1 cellular context compared by ENCODE assay signal in the genomic region with DNA sequence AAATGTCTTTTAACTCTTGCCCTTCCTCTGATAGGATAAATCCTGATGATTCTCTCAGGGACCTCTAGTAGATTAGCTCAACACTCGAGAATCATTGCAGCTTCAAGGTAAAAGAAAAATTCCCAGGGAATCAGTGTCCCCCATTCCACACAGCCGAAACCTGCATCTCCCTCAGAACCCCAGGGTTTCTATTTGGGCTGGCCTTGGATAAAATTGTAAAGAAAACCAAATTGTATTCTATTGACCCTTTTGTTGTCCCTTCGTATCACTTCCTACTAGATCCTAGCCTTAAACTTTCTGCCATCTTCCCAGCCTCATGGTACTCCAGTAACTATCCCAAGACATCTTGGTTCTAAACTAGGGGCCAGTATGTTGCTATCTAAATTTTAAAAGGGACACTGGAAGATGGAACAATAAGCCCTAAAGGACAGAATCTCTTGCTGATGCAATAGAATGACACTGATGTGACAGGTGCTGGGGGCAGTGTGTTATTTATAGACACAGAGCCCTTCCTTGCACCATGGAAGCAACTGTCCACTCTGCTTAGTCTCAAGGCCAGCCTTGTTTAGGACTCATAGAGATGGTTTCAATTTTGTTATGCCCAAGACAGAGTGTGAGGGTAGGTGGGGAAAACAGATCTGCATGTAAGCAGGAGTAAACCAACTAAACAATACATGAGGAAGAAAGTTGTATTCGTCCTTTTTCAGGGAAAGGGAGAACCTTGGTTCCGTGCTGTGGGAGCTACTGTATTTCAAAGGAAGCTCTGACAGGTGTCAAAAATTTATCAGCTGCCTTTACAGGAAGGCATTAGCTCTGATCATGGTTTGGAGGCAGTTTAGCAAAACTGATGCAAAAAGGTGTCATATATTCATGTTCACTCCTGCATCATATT.
TF ChIP-seq lines count a peak whose summit lies in the region.

No MANE protein-coding gene starts in this region.

TF ChIP-seq in K562, 482 proteins besides CTCF, POLR2A, EP300 and RAD21 (continued from another document and continues in another):
- TF ChIP-seq, protein P1, sequence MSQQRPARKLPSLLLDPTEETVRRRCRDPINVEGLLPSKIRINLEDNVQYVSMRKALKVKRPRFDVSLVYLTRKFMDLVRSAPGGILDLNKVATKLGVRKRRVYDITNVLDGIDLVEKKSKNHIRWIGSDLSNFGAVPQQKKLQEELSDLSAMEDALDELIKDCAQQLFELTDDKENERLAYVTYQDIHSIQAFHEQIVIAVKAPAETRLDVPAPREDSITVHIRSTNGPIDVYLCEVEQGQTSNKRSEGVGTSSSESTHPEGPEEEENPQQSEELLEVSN (IDR thresholded peaks at IDR 0.05; ENCODE audit: borderline replicate concordance in 1 of 2, extremely low read depth in 1 of 2, insufficient read depth in 1 of 2, insufficient read length in 1 of 2, low read depth in 1 of 2, low read length in 1 of 2, poor library complexity in 1 of 2, severe bottlenecking in 1 of 2): no peak
- no peak for TF ChIP-seq EWSR1 (IDR thresholded peaks at IDR 0.05; ENCODE audit: borderline replicate concordance, low read depth, partially characterized antibody)
- no peak for TF ChIP-seq GATAD2A (IDR thresholded peaks at IDR 0.05)
- TF ChIP-seq SUPT5H (IDR thresholded peaks at IDR 0.05): no peak
- no peak for TF ChIP-seq FOXK2 (conservative IDR thresholded peaks at IDR 0.05 in 1 of 2, IDR thresholded peaks at IDR 0.05 in 1 of 2; ENCODE audit: low read depth in 2 of 2)
- TF ChIP-seq PATZ1 (CRISPR knock-in tag; IDR thresholded peaks at IDR 0.05; ENCODE audit: borderline replicate concordance): 0 out of 2 replicates have a peak, but pooled peaks have one; percentile 40
- TF ChIP-seq MCM2 (IDR thresholded peaks at IDR 0.05; ENCODE audit: low read depth): no peak
- TF ChIP-seq RBM14 (IDR thresholded peaks at IDR 0.05; ENCODE audit: borderline replicate concordance, insufficient read depth, low read depth, low read length): no peak
- TF ChIP-seq TEAD2 (tag; IDR thresholded peaks at IDR 0.05): no peak
- TF ChIP-seq ZNF507 (tag; conservative IDR thresholded peaks at IDR 0.05): no peak
- no peak for TF ChIP-seq HNRNPH1 (optimal IDR thresholded peaks at IDR 0.05; ENCODE audit: low read depth, low read length)
- TF ChIP-seq, protein P2, sequence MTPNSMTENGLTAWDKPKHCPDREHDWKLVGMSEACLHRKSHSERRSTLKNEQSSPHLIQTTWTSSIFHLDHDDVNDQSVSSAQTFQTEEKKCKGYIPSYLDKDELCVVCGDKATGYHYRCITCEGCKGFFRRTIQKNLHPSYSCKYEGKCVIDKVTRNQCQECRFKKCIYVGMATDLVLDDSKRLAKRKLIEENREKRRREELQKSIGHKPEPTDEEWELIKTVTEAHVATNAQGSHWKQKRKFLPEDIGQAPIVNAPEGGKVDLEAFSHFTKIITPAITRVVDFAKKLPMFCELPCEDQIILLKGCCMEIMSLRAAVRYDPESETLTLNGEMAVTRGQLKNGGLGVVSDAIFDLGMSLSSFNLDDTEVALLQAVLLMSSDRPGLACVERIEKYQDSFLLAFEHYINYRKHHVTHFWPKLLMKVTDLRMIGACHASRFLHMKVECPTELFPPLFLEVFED (CRISPR knock-in tag; conservative IDR thresholded peaks at IDR 0.05): no peak
- no peak for TF ChIP-seq FOS (IDR thresholded peaks at IDR 0.05; ENCODE audit: extremely low read depth, insufficient read length)
- TF ChIP-seq ZC3H4 (CRISPR knock-in tag; IDR thresholded peaks at IDR 0.05; ENCODE audit: borderline replicate concordance): no peak
- no peak for TF ChIP-seq STAT6 (CRISPR knock-in tag; IDR thresholded peaks at IDR 0.05)
- peak; percentile 35; the same call in 1 of the 2 replicates for TF ChIP-seq RHOXF2B (CRISPR knock-in tag; conservative IDR thresholded peaks at IDR 0.05)
- peak; percentile 78 for TF ChIP-seq RREB1 (CRISPR knock-in tag; IDR thresholded peaks at IDR 0.05)
- no peak for TF ChIP-seq KDM5B (IDR thresholded peaks at IDR 0.05; ENCODE audit: insufficient replicate concordance, low read depth, low read length)
- 0 out of 2 replicates have a peak, but pooled peaks have one; percentile 3 for TF ChIP-seq SMAD3 (CRISPR knock-in tag; conservative IDR thresholded peaks at IDR 0.05)
- TF ChIP-seq GABPB2 (CRISPR knock-in tag; conservative IDR thresholded peaks at IDR 0.05): peak; percentile 9; the same call in 1 of the 2 replicates
- peak; percentile 39 for TF ChIP-seq CXXC5 (CRISPR knock-in tag; IDR thresholded peaks at IDR 0.05)
- TF ChIP-seq, protein P3, sequence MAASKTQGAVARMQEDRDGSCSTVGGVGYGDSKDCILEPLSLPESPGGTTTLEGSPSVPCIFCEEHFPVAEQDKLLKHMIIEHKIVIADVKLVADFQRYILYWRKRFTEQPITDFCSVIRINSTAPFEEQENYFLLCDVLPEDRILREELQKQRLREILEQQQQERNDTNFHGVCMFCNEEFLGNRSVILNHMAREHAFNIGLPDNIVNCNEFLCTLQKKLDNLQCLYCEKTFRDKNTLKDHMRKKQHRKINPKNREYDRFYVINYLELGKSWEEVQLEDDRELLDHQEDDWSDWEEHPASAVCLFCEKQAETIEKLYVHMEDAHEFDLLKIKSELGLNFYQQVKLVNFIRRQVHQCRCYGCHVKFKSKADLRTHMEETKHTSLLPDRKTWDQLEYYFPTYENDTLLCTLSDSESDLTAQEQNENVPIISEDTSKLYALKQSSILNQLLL (CRISPR knock-in tag; IDR thresholded peaks at IDR 0.05; ENCODE audit: borderline replicate concordance): no peak
- TF ChIP-seq ZNF766 (CRISPR knock-in tag; conservative IDR thresholded peaks at IDR 0.05): peak; percentile 75
- TF ChIP-seq NFIC (IDR thresholded peaks at IDR 0.05): no peak
- TF ChIP-seq ATF1 (CRISPR knock-in tag; IDR thresholded peaks at IDR 0.05): no peak
- TF ChIP-seq ATF1 (tag; IDR thresholded peaks at IDR 0.05): peak; percentile 41; the same call in 1 of the 2 replicates
- no peak for TF ChIP-seq POU5F1 (IDR thresholded peaks at IDR 0.05; ENCODE audit: borderline replicate concordance, low read depth, low read length, partially characterized antibody)
- no peak for TF ChIP-seq HOXB6 (CRISPR knock-in tag; IDR thresholded peaks at IDR 0.05; ENCODE audit: borderline replicate concordance)
- no peak; the same call in 1 of the 2 replicates for TF ChIP-seq GTF2A2 (tag; IDR thresholded peaks at IDR 0.05)
- TF ChIP-seq SRSF7 (optimal IDR thresholded peaks at IDR 0.05; ENCODE audit: low read depth, low read length): no peak
- TF ChIP-seq, protein P4, sequence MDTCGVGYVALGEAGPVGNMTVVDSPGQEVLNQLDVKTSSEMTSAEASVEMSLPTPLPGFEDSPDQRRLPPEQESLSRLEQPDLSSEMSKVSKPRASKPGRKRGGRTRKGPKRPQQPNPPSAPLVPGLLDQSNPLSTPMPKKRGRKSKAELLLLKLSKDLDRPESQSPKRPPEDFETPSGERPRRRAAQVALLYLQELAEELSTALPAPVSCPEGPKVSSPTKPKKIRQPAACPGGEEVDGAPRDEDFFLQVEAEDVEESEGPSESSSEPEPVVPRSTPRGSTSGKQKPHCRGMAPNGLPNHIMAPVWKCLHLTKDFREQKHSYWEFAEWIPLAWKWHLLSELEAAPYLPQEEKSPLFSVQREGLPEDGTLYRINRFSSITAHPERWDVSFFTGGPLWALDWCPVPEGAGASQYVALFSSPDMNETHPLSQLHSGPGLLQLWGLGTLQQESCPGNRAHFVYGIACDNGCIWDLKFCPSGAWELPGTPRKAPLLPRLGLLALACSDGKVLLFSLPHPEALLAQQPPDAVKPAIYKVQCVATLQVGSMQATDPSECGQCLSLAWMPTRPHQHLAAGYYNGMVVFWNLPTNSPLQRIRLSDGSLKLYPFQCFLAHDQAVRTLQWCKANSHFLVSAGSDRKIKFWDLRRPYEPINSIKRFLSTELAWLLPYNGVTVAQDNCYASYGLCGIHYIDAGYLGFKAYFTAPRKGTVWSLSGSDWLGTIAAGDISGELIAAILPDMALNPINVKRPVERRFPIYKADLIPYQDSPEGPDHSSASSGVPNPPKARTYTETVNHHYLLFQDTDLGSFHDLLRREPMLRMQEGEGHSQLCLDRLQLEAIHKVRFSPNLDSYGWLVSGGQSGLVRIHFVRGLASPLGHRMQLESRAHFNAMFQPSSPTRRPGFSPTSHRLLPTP (IDR thresholded peaks at IDR 0.05; ENCODE audit: borderline replicate concordance, extremely low read depth, insufficient read length): no peak
- no peak for TF ChIP-seq ZNF583 (CRISPR knock-in tag; IDR thresholded peaks at IDR 0.05)
- TF ChIP-seq ZNF12 (CRISPR knock-in tag; IDR thresholded peaks at IDR 0.05): no peak
- peak; percentile 53; the same call in 1 of the 2 replicates for TF ChIP-seq ARID1B (IDR thresholded peaks at IDR 0.05)
- TF ChIP-seq ELF1 (tag; IDR thresholded peaks at IDR 0.05): no peak
- TF ChIP-seq, protein P5, sequence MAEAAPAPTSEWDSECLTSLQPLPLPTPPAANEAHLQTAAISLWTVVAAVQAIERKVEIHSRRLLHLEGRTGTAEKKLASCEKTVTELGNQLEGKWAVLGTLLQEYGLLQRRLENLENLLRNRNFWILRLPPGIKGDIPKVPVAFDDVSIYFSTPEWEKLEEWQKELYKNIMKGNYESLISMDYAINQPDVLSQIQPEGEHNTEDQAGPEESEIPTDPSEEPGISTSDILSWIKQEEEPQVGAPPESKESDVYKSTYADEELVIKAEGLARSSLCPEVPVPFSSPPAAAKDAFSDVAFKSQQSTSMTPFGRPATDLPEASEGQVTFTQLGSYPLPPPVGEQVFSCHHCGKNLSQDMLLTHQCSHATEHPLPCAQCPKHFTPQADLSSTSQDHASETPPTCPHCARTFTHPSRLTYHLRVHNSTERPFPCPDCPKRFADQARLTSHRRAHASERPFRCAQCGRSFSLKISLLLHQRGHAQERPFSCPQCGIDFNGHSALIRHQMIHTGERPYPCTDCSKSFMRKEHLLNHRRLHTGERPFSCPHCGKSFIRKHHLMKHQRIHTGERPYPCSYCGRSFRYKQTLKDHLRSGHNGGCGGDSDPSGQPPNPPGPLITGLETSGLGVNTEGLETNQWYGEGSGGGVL (CRISPR knock-in tag; IDR thresholded peaks at IDR 0.05): no peak
- no peak for TF ChIP-seq PML (IDR thresholded peaks at IDR 0.05; ENCODE audit: low read length)
- TF ChIP-seq ZBED1 (IDR thresholded peaks at IDR 0.05): no peak
- peak; percentile 94 for TF ChIP-seq ATF7 (IDR thresholded peaks at IDR 0.05)
